ENCODE assay signal across 8 cellular contexts in the genomic region with DNA sequence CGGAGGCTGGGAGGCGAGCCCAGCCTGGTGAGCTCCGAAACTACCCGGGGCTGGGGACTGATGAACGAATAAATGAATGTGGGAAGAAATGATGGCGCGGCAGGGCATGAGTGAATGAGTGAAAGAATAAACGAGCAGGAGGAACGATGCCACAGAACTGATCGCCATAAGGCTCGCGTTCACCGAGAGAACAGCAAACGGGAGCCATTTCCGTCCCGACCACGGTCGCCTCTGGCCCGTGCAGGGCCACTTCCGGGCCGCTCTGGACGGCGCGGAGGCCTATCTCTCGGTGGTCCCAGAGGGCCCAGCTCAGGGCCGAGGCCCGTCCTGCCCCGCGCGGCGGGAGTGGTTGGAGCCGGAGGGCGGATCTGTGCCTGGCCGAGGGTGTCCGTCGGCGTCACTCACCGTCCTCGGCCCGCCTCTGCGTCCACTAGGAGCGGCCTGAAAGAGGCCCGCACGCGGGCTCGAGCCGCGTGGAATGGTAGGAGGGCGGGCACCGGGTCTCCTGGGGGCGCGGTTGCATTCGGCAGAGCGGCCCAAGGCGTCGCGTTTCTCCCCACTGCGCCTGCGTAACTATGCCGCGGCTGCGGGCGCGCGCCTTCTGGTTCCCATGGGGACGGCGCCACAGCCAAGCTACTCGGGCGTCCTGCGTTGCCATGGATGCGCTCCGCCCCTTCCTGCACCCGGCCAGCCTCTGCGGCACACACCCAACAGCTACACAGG. TPM values are rescaled to one million over a fixed set of nuclear protein-coding genes. Genes with fewer than 3 reads are reported as not detected.
DNase-seq lines count a peak whose midpoint lies in the region; ATAC-seq lines count a peak whose summit lies in the region.

TSS of gene ZNF497 (minus strand) at position 480 of the 723 bp plus-strand sequence. CDS start 5,116 bp downstream, outside the sequence.

- no peaks in the 10 kb centered on the region for H4K20me1 ChIP-seq in BLaER1

- H3K9ac ChIP-seq in BLaER1 = peak within 1 kb of the TSS; percentile 83

- no peaks in the 10 kb centered on the region for H3K9me3 ChIP-seq in BLaER1

- peaks cover 8% of the 10 kb centered on the region for H3K27me3 ChIP-seq in BLaER1

- peak; percentile 59 for DNase-seq in NCI-H524 treated with DMSO at 0.1 percent for 48 hours (lab: John Stamatoyannopoulos, UW)
- DNase-seq in activated CD4-positive, alpha-beta T cell treated with anti-CD3 and anti-CD28 coated beads for 48 hours = peak; percentile 98
- DNase-seq in dedifferentiated amniotic fluid mesenchymal stem cell (ENCODE audit: extremely low spot score) = peak; percentile 94
- peak; percentile 99 for DNase-seq in left lobe of liver (ENCODE audit: low spot score)
- peak; percentile 97 to 98 for DNase-seq in stimulated activated CD4-positive, alpha-beta T cell treated with anti-CD3 and anti-CD28 coated beads, Interleukin-2, amount 100 ng/mL, for 24 hours

- H3K27ac ChIP-seq in BLaER1 = peak within 1 kb of the TSS; percentile 90

- peaks cover 11% of the 10 kb centered on the region for H3K36me3 ChIP-seq in BLaER1

- peak within 1 kb of the TSS; percentile 72 for H3K4me3 ChIP-seq in BLaER1

- peak within 1 kb of the TSS; percentile 89 for H3K4me2 ChIP-seq in BLaER1

- H3K4me1 ChIP-seq in BLaER1 = peaks cover 74% of the 10 kb centered on the region

- ATAC-seq in GM19324 (IDR thresholded peaks at IDR 0.05; ENCODE audit: low FRiP score, unreplicated experiment) (peak; percentile 86), HG03460 (IDR thresholded peaks at IDR 0.05; ENCODE audit: unreplicated experiment) (peak; percentile 79), left lobe of liver (peak; percentile 92)

RNA-seq across cellular contexts. Expression of gene ZNF497, which starts in this region (rescaled TPM):
- total RNA-seq in left lobe of liver = 2.4 TPM

Comparison
In these comparisons a context has a peak if more than half of its experiments do, and no peak if none do; other contexts are left out.
1. Peak in every context shown above with its lines: DNase-seq, ATAC-seq, H3K4me3 ChIP-seq and H3K27ac ChIP-seq.